ENCODE assay signal across 10 cellular contexts in the genomic region with DNA sequence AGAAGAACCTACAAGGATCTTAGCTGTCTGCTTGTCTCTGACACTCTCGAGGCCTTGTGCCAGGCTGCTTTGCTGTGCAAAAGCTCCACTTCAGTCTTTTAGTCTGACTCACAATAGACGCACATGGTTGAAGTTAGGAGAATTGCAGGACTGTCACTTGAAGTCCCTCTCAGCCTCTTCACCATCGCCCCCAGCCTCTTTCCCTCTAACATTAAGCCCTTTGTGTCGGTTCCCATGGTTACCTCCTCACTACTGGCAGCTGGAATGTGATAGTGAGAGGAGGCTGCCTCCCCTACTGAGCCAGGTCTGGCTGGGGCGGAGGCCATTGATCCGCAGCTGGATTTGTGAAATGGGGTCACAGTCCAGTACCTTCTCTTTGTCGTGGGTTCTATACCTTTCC.
A peak's percentile ranks its signal among the peaks of the same experiment; 100 is the strongest.
DNase-seq lines count a peak whose midpoint lies in the region; ATAC-seq and TF ChIP-seq lines count a peak whose summit lies in the region.
"Had no signal": no experiment of that assay in that cellular context is flagged by ENCODE, and none has a peak within 500 bp of the region (broad histone marks: within the 10 kb centered on the region; RNA-seq: fewer than 3 reads in every experiment).

No MANE protein-coding gene starts in this region.

- no peaks in the 10 kb centered on the region for H3K36me3 Mint-ChIP-seq in GM23338 (ENCODE audit: low read depth)

- H3K4me2 ChIP-seq in GM23338 = peak overlapping the region; percentile 29
- H3K4me2 ChIP-seq in neural cell (ENCODE audit: low read length) = peak overlapping the region; percentile 28
- no peak overlapping the region for H3K4me2 ChIP-seq in PC-9

- H4K20me1 ChIP-seq in GM23338 (replicated peaks; ENCODE audit: insufficient read depth) (peaks cover 53% of the 10 kb centered on the region), neural cell (ENCODE audit: insufficient read depth) (no peaks in the 10 kb centered on the region), PC-9 (ENCODE audit: insufficient read depth) (no peaks in the 10 kb centered on the region)

- no peak overlapping the region for H3K27ac Mint-ChIP-seq in GM23338

- H3K9me3 ChIP-seq in neural cell (ENCODE audit: low read length) = no peaks in the 10 kb centered on the region
- H3K9me3 ChIP-seq in PC-9 (ENCODE audit: insufficient read depth, low read depth) = no peaks in the 10 kb centered on the region

- peaks cover 13% of the 10 kb centered on the region for H3K27me3 Mint-ChIP-seq in GM23338 (ENCODE audit: insufficient read depth, low read depth, poor library complexity)

- POLR2A ChIA-PET in PC-9 (lab: Charles Lee; ENCODE audit: unreplicated experiment) = no interaction called here

- TF ChIP-seq RAD21 in neural cell (conservative IDR thresholded peaks at IDR 0.05) = no peak

- BruUV-seq in PC-9 (replicated peaks; lab: Mats Ljungman, UMichigan) = no TSS peak

- H3K9me3 Mint-ChIP-seq in GM23338 = no peaks in the 10 kb centered on the region

- H3K9ac ChIP-seq in neural cell (ENCODE audit: low read length) = peak overlapping the region; percentile 36

- intact Hi-C loops in PC-9 (cut with micrococcal nuclease; ENCODE audit: unreplicated experiment) = no loop called here

- peak; percentile 95 for ATAC-seq in GM23338
- ATAC-seq in HG02938 (IDR thresholded peaks at IDR 0.05; ENCODE audit: unreplicated experiment) = no peak

- peaks cover 67% of the 10 kb centered on the region for H3K4me1 ChIP-seq in GM23338 (ENCODE audit: insufficient read depth)
- peaks cover 29% of the 10 kb centered on the region for H3K4me1 ChIP-seq in PC-9 (replicated peaks; ENCODE audit: insufficient read depth)

- H2AFZ ChIP-seq in GM23338 = no peak overlapping the region
- H2AFZ ChIP-seq in neural cell (ENCODE audit: low read depth, low read length) = peak overlapping the region; percentile 41
- no peak overlapping the region for H2AFZ ChIP-seq in PC-9

- TF ChIP-seq EP300 in neural cell (conservative IDR thresholded peaks at IDR 0.05; ENCODE audit: poor library complexity, severe bottlenecking) = peak; percentile 34

- H3K9me2 ChIP-seq in GM23338 (ENCODE audit: insufficient read depth) (no peaks in the 10 kb centered on the region), neural cell (ENCODE audit: insufficient read depth, low read length) (no peaks in the 10 kb centered on the region), PC-9 (ENCODE audit: insufficient read depth) (no peaks in the 10 kb centered on the region)

- TF ChIP-seq CTCF in GM23338 (conservative IDR thresholded peaks at IDR 0.05; ENCODE audit: low read depth in 2 of 2) (no peak), neural cell (IDR thresholded peaks at IDR 0.05; ENCODE audit: poor library complexity, severe bottlenecking) (no peak), PC-9 (conservative IDR thresholded peaks at IDR 0.05) (no peak)

- H3K79me2 ChIP-seq in GM23338 (replicated peaks; ENCODE audit: insufficient read depth) (peaks cover 97% of the 10 kb centered on the region), neural cell (replicated peaks; ENCODE audit: insufficient read depth, low read length) (peaks cover 94% of the 10 kb centered on the region), PC-9 (ENCODE audit: low read depth) (peaks cover 98% of the 10 kb centered on the region)

- H3K36me3 ChIP-seq in GM23338 (ENCODE audit: insufficient read depth) (no peaks in the 10 kb centered on the region), neural cell (ENCODE audit: insufficient read depth, low read length) (no peaks in the 10 kb centered on the region), PC-9 (ENCODE audit: low read depth) (0 out of 2 replicates have a peak, but pooled peaks cover 3% of the 10 kb centered on the region)

- H3K4me3 ChIP-seq in GM23338 (peak overlapping the region; percentile 20), neural cell (ENCODE audit: low read length) (peak overlapping the region; percentile 49), PC-9 (no peak overlapping the region)

- H3F3A ChIP-seq in GM23338 (replicated peaks; ENCODE audit: low read depth) (no peaks in the 10 kb centered on the region), neural cell (ENCODE audit: insufficient read depth, low read length, poor library complexity, severe bottlenecking) (no peaks in the 10 kb centered on the region), PC-9 (ENCODE audit: insufficient read depth, low read depth) (peaks cover 3% of the 10 kb centered on the region; the same call in 1 of the 2 replicates)

- H3K4me3 Mint-ChIP-seq in GM23338 = 0 out of 3 replicates have a peak overlapping the region, but pooled peaks have one; percentile 6

- CTCF ChIA-PET in PC-9 (lab: Charles Lee) = no interaction called here

- DNase-seq in GM23338 (ENCODE audit: low spot score) (peak; percentile 98), NCI-H146 treated with DMSO at 0.1 percent for 48 hours (lab: John Stamatoyannopoulos, UW; ENCODE audit: unreplicated experiment) (peak; percentile 49), ecto neural progenitor cell (ENCODE audit: low spot score) (peak; percentile 93), PC-9 (no peak)
- DNase-seq in stimulated activated CD4-positive, alpha-beta T cell treated with anti-CD3 and anti-CD28 coated beads, Interleukin-2, amount 100 ng/mL, for 24 hours = no peak
- DNase-seq: activated CD4-positive, CD25-positive, alpha-beta regulatory T cell treated with anti-CD3 and anti-CD28 coated beads, Interleukin-2, amount 50 U/mL, for 72 hours; activated naive CD4-positive, alpha-beta T cell treated with Interleukin-2 at 50 U/mL for 16 hours; stimulated activated CD4-positive, alpha-beta T cell treated with anti-CD3 and anti-CD28 coated beads, Interleukin-2, amount 100 ng/mL, for 48 hours had no signal

- H3K27ac ChIP-seq in GM23338 (ENCODE audit: low read depth) = no peak overlapping the region
- peak overlapping the region; percentile 55 for H3K27ac ChIP-seq in neural cell (ENCODE audit: low read length)
- H3K27ac ChIP-seq in PC-9 = no peak overlapping the region

- H3K4me1 Mint-ChIP-seq in GM23338 = peaks cover 79% of the 10 kb centered on the region

- H3K27me3 ChIP-seq in GM23338 (ENCODE audit: insufficient read depth) (no peaks in the 10 kb centered on the region), neural cell (ENCODE audit: insufficient read depth, low read depth, low read length) (no peaks in the 10 kb centered on the region), PC-9 (ENCODE audit: insufficient read depth, low read depth) (no peaks in the 10 kb centered on the region)

TF ChIP-seq in GM23338, 12 proteins besides CTCF, POLR2A, EP300 and RAD21:
- TF ChIP-seq POLR2AphosphoS5 (IDR thresholded peaks at IDR 0.05; ENCODE audit: low read depth) = no peak
- TF ChIP-seq, protein P1, sequence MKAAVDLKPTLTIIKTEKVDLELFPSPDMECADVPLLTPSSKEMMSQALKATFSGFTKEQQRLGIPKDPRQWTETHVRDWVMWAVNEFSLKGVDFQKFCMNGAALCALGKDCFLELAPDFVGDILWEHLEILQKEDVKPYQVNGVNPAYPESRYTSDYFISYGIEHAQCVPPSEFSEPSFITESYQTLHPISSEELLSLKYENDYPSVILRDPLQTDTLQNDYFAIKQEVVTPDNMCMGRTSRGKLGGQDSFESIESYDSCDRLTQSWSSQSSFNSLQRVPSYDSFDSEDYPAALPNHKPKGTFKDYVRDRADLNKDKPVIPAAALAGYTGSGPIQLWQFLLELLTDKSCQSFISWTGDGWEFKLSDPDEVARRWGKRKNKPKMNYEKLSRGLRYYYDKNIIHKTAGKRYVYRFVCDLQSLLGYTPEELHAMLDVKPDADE (IDR thresholded peaks at IDR 0.05) = no peak

TF ChIP-seq in neural cell, 6 proteins besides CTCF, POLR2A, EP300 and RAD21:
- TF ChIP-seq POLR2AphosphoS5 (IDR thresholded peaks at IDR 0.05) (peak; percentile 49), EZH2 (IDR thresholded peaks at IDR 0.05; ENCODE audit: borderline replicate concordance, insufficient read depth, low read length, poor library complexity, severe bottlenecking) (no peak), TAF1 (IDR thresholded peaks at IDR 0.05; ENCODE audit: low read depth) (peak; percentile 31), REST (IDR thresholded peaks at IDR 0.05; ENCODE audit: borderline replicate concordance) (no peak), MXI1 (conservative IDR thresholded peaks at IDR 0.05; ENCODE audit: poor library complexity, severe bottlenecking) (peak; percentile 75), SMC3 (conservative IDR thresholded peaks at IDR 0.05; ENCODE audit: poor library complexity) (no peak)
TF ChIP-seq in neural cell: peak in this region for 3.

Comparison
In these comparisons a context has a peak if more than half of its experiments do, and no peak if none do; other contexts are left out.
1. DNase-seq: peak in GM23338 (single experiment), NCI-H146 treated with DMSO at 0.1 percent for 48 hours (single experiment) and ecto neural progenitor cell (single experiment); none in PC-9 (0 of 2) and stimulated activated CD4-positive, alpha-beta T cell treated with anti-CD3 and anti-CD28 coated beads, Interleukin-2, amount 100 ng/mL, for 24 hours (0 of 2).